In genomic region chr10:119135517-119135890, GRCh38 we compare ENCODE assay signal across 13 cellular contexts. TPM values are rescaled to one million over a fixed set of nuclear protein-coding genes. Genes with fewer than 3 reads are reported as not detected.
DNase-seq lines count a peak whose midpoint lies in the region; ATAC-seq and TF ChIP-seq lines count a peak whose summit lies in the region.
"Had no signal": no experiment of that assay in that cellular context is flagged by ENCODE, and none has a peak within 500 bp of the region (broad histone marks: within the 10 kb centered on the region; RNA-seq: fewer than 3 reads in every experiment).

No MANE protein-coding gene starts in this region.

- peaks cover 55% of the 10 kb centered on the region for H3K4me1 Mint-ChIP-seq in T-helper 2 cell treated with Interferon-gamma antibody and Interleukin-4, amounts not matched to agents 5 μg/mL and 100 μg/mL, for 36 hours (ENCODE audit: low read depth)

- H3K4me1 ChIP-seq in heart right ventricle (peaks cover 0 to 70% (median 10%) of the 10 kb centered on the region in 9 donors), hepatocyte (ENCODE audit: insufficient read depth) (no peaks in the 10 kb centered on the region), upper lobe of right lung (peaks cover 23% of the 10 kb centered on the region)

- intact Hi-C loops in left ventricle myocardium superior (cut with micrococcal nuclease): no loop called here
- intact Hi-C loops in heart right ventricle (cut with DNase I): no loop called here
- intact Hi-C loops in upper lobe of right lung (cut with DNase I): no loop called here

- peak overlapping the region; percentile 62 for H3K27ac Mint-ChIP-seq in T-helper 2 cell treated with Interferon-gamma antibody and Interleukin-4, amounts not matched to agents 5 μg/mL and 100 μg/mL, for 36 hours

- no peaks in the 10 kb centered on the region for H3K27me3 Mint-ChIP-seq in T-helper 2 cell treated with Interferon-gamma antibody and Interleukin-4, amounts not matched to agents 5 μg/mL and 100 μg/mL, for 36 hours (ENCODE audit: low read depth)
- H3K27me3 Mint-ChIP-seq: naive thymus-derived CD8-positive, alpha-beta T cell had no signal

- no peak overlapping the region for H3K4me2 ChIP-seq in hepatocyte

- H3K4me3 Mint-ChIP-seq in T-helper 2 cell treated with Interferon-gamma antibody and Interleukin-4, amounts not matched to agents 5 μg/mL and 100 μg/mL, for 36 hours: peak overlapping the region; percentile 30

- H3K9me2 ChIP-seq in hepatocyte (replicated peaks; ENCODE audit: insufficient read depth): no peaks in the 10 kb centered on the region

- no peaks in the 10 kb centered on the region for H4K20me1 ChIP-seq in hepatocyte (ENCODE audit: insufficient read depth, poor library complexity, severe bottlenecking)

- no peaks in the 10 kb centered on the region for H3K79me2 ChIP-seq in hepatocyte

- H3K27me3 ChIP-seq in heart right ventricle (no peaks in the 10 kb centered on the region), hepatocyte (no peaks in the 10 kb centered on the region), upper lobe of right lung (no peaks in the 10 kb centered on the region)

- H3K36me3 ChIP-seq in heart right ventricle: peaks cover 0 to 59% (median 14%) of the 10 kb centered on the region in 9 donors
- peaks cover 4% of the 10 kb centered on the region for H3K36me3 ChIP-seq in hepatocyte (replicated peaks; ENCODE audit: insufficient read depth, low read depth)
- peaks cover 18% of the 10 kb centered on the region for H3K36me3 ChIP-seq in upper lobe of right lung

- no peak overlapping the region for H2AFZ ChIP-seq in hepatocyte

- WGBS in heart right ventricle, 2 donors: 67 to 77% methylated on average over 4 of the region's 4 CpGs
- 60% methylated on average over 4 of the region's 4 CpGs for WGBS in hepatocyte (ENCODE audit: low lambda C conversion rate, missing lambda C conversion rate)

- peak overlapping the region in 1 of 10 donors; percentile 89 for H3K27ac ChIP-seq in heart right ventricle
- H3K27ac ChIP-seq in hepatocyte: peak overlapping the region; percentile 72
- peak overlapping the region; percentile 36 for H3K27ac ChIP-seq in upper lobe of right lung

- H3K36me3 Mint-ChIP-seq in T-helper 2 cell treated with Interferon-gamma antibody and Interleukin-4, amounts not matched to agents 5 μg/mL and 100 μg/mL, for 36 hours (ENCODE audit: low read depth): peaks cover 73% of the 10 kb centered on the region

- TF ChIP-seq CTCF in heart right ventricle (IDR thresholded peaks at IDR 0.05): no peak
- no peak for TF ChIP-seq CTCF in hepatocyte (IDR thresholded peaks at IDR 0.05; ENCODE audit: poor library complexity)
- TF ChIP-seq CTCF in upper lobe of right lung (IDR thresholded peaks at IDR 0.05): no peak

- H3K9me3 Mint-ChIP-seq in T-helper 2 cell treated with Interferon-gamma antibody and Interleukin-4, amounts not matched to agents 5 μg/mL and 100 μg/mL, for 36 hours: no peaks in the 10 kb centered on the region
- H3K9me3 Mint-ChIP-seq: naive thymus-derived CD8-positive, alpha-beta T cell had no signal

- H3K4me3 ChIP-seq in heart right ventricle (no peak overlapping the region), hepatocyte (no peak overlapping the region), upper lobe of right lung (no peak overlapping the region)

- no peaks in the 10 kb centered on the region for H3K9me3 ChIP-seq in heart right ventricle
- H3K9me3 ChIP-seq in hepatocyte (ENCODE audit: low read depth): no peaks in the 10 kb centered on the region
- no peaks in the 10 kb centered on the region for H3K9me3 ChIP-seq in upper lobe of right lung

- DNase-seq in left ventricle myocardium superior (no peak), heart right ventricle (no peak), hepatocyte (ENCODE audit: low spot score) (peak; percentile 32), upper lobe of right lung (no peak), NCI-H446 (lab: John Stamatoyannopoulos, UW) (no peak), NCI-H526 (lab: John Stamatoyannopoulos, UW) (no peak)
- peak; percentile 32 for DNase-seq in T-helper 2 cell treated with Interferon-gamma antibody and Interleukin-4, amounts not matched to agents 5 μg/mL and 100 μg/mL, for 36 hours (ENCODE audit: low spot score)
- DNase-seq: hippocampal formation; naive thymus-derived CD8-positive, alpha-beta T cell; NCI-H1092 treated with DMSO at 0.1 percent for 48 hours; stimulated activated CD4-positive, alpha-beta T cell treated with anti-CD3 and anti-CD28 coated beads, Interleukin-2, amount 100 ng/mL, for 24 hours had no signal

- peak; percentile 20 for ATAC-seq in left ventricle myocardium superior
- no peak for ATAC-seq in heart right ventricle
- peak; percentile 25 for ATAC-seq in upper lobe of right lung
- no peak for ATAC-seq in GM18907 (IDR thresholded peaks at IDR 0.05; ENCODE audit: unreplicated experiment)
- ATAC-seq: activated CD4-positive, CD25-positive, alpha-beta regulatory T cell treated with anti-CD3 and anti-CD28 coated beads, Interleukin-2, amount 50 U/mL, for 24 hours; naive thymus-derived CD8-positive, alpha-beta T cell had no signal

RNA-seq across cellular contexts. Expression of gene SFXN4, which starts 30.0 kb away (rescaled TPM):
- total RNA-seq in left ventricle myocardium superior: 43.0 TPM
- 10 to 100 TPM; 32.3 to 53.1 (median 43.3) TPM for total RNA-seq in heart right ventricle
- 10 to 100 TPM; 65.6 to 95.2 TPM for polyA plus RNA-seq in heart right ventricle
- 22.8 and 27.2 TPM in 2 replicates for total RNA-seq in hepatocyte
- 40.3 and 41.5 TPM in 2 replicates for polyA plus RNA-seq in hepatocyte
- 20.8 TPM for total RNA-seq in upper lobe of right lung

RNA-seq across cellular contexts. Expression of gene DENND10, which starts 31.6 kb away (rescaled TPM):
- 19.7 TPM for total RNA-seq in left ventricle myocardium superior
- 10 to 100 TPM; 17.1 to 28.4 (median 23.4) TPM for total RNA-seq in heart right ventricle
- 10 to 100 TPM; 10.7 to 13.6 TPM for polyA plus RNA-seq in heart right ventricle
- total RNA-seq in hepatocyte: 94.7 and 106 TPM in 2 replicates
- polyA plus RNA-seq in hepatocyte: 64.4 and 75.3 TPM in 2 replicates
- total RNA-seq in upper lobe of right lung: 27.7 TPM

RNA-seq across cellular contexts. Expression of gene PRDX3, which starts 43.1 kb away (rescaled TPM):
- total RNA-seq in left ventricle myocardium superior (288 TPM), heart right ventricle (100 to 1,000 TPM; 217 to 323 (median 286) TPM), hepatocyte (326 and 333 TPM in 2 replicates), upper lobe of right lung (76.7 TPM)
- polyA plus RNA-seq in heart right ventricle (100 to 1,000 TPM in 1 of 2 donors, 10 to 100 TPM in 1; 75.4 to 185 TPM), hepatocyte (282 and 294 TPM in 2 replicates)

RNA-seq across cellular contexts. Expression of gene EIF3A, which starts 54.9 kb away (rescaled TPM):
- total RNA-seq in left ventricle myocardium superior (106 TPM), heart right ventricle (100 to 1,000 TPM in 9 of 10 donors, 10 to 100 TPM in 1; 94.8 to 139 (median 126) TPM), hepatocyte (93.7 and 97.2 TPM in 2 replicates), upper lobe of right lung (96.9 TPM)
- polyA plus RNA-seq in heart right ventricle (10 to 100 TPM; 46.9 to 47.3 TPM), hepatocyte (53.2 and 56.6 TPM in 2 replicates)

Comparison
In these comparisons a context has a peak if more than half of its experiments do, and no peak if none do; other contexts are left out.
1. ATAC-seq: peak in left ventricle myocardium superior (single experiment) and upper lobe of right lung (single experiment); none in heart right ventricle (0 of 8) and GM18907 (single experiment).
2. DNase-seq: peak in T-helper 2 cell treated with Interferon-gamma antibody and Interleukin-4, amounts not matched to agents 5 μg/mL and 100 μg/mL, for 36 hours (single experiment) and hepatocyte (single experiment); none in left ventricle myocardium superior (single experiment), heart right ventricle (0 of 2), upper lobe of right lung (single experiment), NCI-H446 (0 of 2) and NCI-H526 (0 of 2).